ENCODE assay signal across 8 cellular contexts in the genomic region with DNA sequence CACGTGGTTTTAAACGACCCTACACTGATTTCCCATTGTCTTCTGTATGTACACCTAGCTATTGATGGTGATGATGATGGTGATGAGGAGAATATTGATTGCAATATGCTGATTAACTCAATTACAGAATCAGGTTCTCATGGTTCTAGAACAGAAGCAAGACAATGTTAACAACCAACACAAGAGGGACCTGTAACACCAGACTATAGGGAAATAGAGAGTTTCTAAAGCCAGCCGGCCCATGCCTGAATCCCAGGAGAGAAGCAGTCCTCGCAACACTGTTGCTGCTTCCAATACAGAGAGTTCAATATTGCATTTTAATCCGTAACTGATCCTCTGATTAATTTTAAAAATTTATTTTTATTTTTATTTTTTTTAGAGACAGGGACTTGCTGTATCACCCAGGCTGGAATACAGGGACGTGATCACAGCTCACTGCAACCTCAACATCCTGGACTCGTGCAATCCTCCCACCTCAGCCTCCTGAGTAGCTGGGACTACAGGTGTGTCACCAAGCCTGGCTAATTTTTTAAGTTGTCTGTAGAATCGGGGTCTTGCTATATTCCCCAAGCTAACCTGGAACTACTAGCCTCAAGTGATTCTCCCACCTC. TPM values are rescaled to one million over a fixed set of nuclear protein-coding genes. Genes with fewer than 3 reads are reported as not detected.
DNase-seq lines count a peak whose midpoint lies in the region; ATAC-seq lines count a peak whose summit lies in the region.

No MANE protein-coding gene starts in this region.

- no peaks in the 10 kb centered on the region for H3K9me3 Mint-ChIP-seq in activated naive CD8-positive, alpha-beta T cell treated with anti-CD3 and anti-CD28 coated beads, Interleukin-2, amount 50 U/mL, for 24 hours
- H3K9me3 Mint-ChIP-seq in T-helper 2 cell treated with Interferon-gamma antibody and Interleukin-4, amounts not matched to agents 5 μg/mL and 100 μg/mL, for 36 hours: no peaks in the 10 kb centered on the region

- intact Hi-C loops in right cardiac atrium (cut with DNase I): loop anchor here (2.0 to 10.0 kb wide), 4 partner anchors 147 to 219 kb away; no protein-coding TSS in a partner anchor

- H3K4me1 Mint-ChIP-seq in activated naive CD8-positive, alpha-beta T cell treated with anti-CD3 and anti-CD28 coated beads, Interleukin-2, amount 50 U/mL, for 24 hours: peaks cover 17% of the 10 kb centered on the region
- H3K4me1 Mint-ChIP-seq in T-helper 2 cell treated with Interferon-gamma antibody and Interleukin-4, amounts not matched to agents 5 μg/mL and 100 μg/mL, for 36 hours (ENCODE audit: low read depth): peaks cover 7% of the 10 kb centered on the region

- peak; percentile 19 for DNase-seq in stimulated activated CD4-positive, alpha-beta T cell treated with anti-CD3 and anti-CD28 coated beads, Interleukin-15, amount 100 ng/mL, for 24 hours
- DNase-seq in stimulated activated CD4-positive, alpha-beta T cell treated with anti-CD3 and anti-CD28 coated beads, Interleukin-4, amount 100 ng/mL, for 1 hour: no peak
- peak; percentile 11 for DNase-seq in NCI-H2029 treated with DMSO at 0.1 percent for 48 hours (lab: John Stamatoyannopoulos, UW)
- DNase-seq in activated naive CD8-positive, alpha-beta T cell treated with anti-CD3 and anti-CD28 coated beads, Interleukin-2, amount 50 U/mL, for 24 hours: no peak
- peak in 2 of 3 donors; percentile 21 to 46 for DNase-seq in right cardiac atrium
- DNase-seq in stromal cell of bone marrow (ENCODE audit: low read depth): peak; percentile 54
- no peak for DNase-seq in T-helper 2 cell treated with Interferon-gamma antibody and Interleukin-4, amounts not matched to agents 5 μg/mL and 100 μg/mL, for 36 hours (ENCODE audit: low spot score)

- H3K9me3 ChIP-seq in right cardiac atrium (ENCODE audit: control insufficient read depth, low read length): no peaks in the 10 kb centered on the region

- WGBS in right cardiac atrium: 45% methylated on average over 8 of the region's 8 CpGs

- ATAC-seq in activated naive CD8-positive, alpha-beta T cell treated with anti-CD3 and anti-CD28 coated beads, Interleukin-2, amount 50 U/mL, for 24 hours: peak; percentile 44
- ATAC-seq in right cardiac atrium (peak; percentile 66 to 77), GM18502 (IDR thresholded peaks at IDR 0.05; ENCODE audit: poor library complexity, unreplicated experiment) (no peak)

- no peak overlapping the region for H3K4me3 ChIP-seq in right cardiac atrium (ENCODE audit: low read length)

- no peaks in the 10 kb centered on the region for H3K27me3 Mint-ChIP-seq in activated naive CD8-positive, alpha-beta T cell treated with anti-CD3 and anti-CD28 coated beads, Interleukin-2, amount 50 U/mL, for 24 hours
- peaks cover 8% of the 10 kb centered on the region for H3K27me3 Mint-ChIP-seq in T-helper 2 cell treated with Interferon-gamma antibody and Interleukin-4, amounts not matched to agents 5 μg/mL and 100 μg/mL, for 36 hours (ENCODE audit: low read depth)

- H3K27me3 ChIP-seq in right cardiac atrium (ENCODE audit: control insufficient read depth, insufficient read depth): no peaks in the 10 kb centered on the region

- no peak overlapping the region for H3K27ac ChIP-seq in right cardiac atrium (ENCODE audit: low read length)

- no peaks in the 10 kb centered on the region for H3K4me1 ChIP-seq in right cardiac atrium (ENCODE audit: control insufficient read depth, insufficient read depth, low read length)

- peak overlapping the region; percentile 14 for H3K27ac Mint-ChIP-seq in activated naive CD8-positive, alpha-beta T cell treated with anti-CD3 and anti-CD28 coated beads, Interleukin-2, amount 50 U/mL, for 24 hours
- H3K27ac Mint-ChIP-seq in T-helper 2 cell treated with Interferon-gamma antibody and Interleukin-4, amounts not matched to agents 5 μg/mL and 100 μg/mL, for 36 hours: no peak overlapping the region

- no peak overlapping the region for H3K4me3 Mint-ChIP-seq in activated naive CD8-positive, alpha-beta T cell treated with anti-CD3 and anti-CD28 coated beads, Interleukin-2, amount 50 U/mL, for 24 hours
- no peak overlapping the region for H3K4me3 Mint-ChIP-seq in T-helper 2 cell treated with Interferon-gamma antibody and Interleukin-4, amounts not matched to agents 5 μg/mL and 100 μg/mL, for 36 hours

- no peaks in the 10 kb centered on the region for H3K36me3 Mint-ChIP-seq in activated naive CD8-positive, alpha-beta T cell treated with anti-CD3 and anti-CD28 coated beads, Interleukin-2, amount 50 U/mL, for 24 hours (ENCODE audit: low read depth)
- H3K36me3 Mint-ChIP-seq in T-helper 2 cell treated with Interferon-gamma antibody and Interleukin-4, amounts not matched to agents 5 μg/mL and 100 μg/mL, for 36 hours (ENCODE audit: low read depth): no peaks in the 10 kb centered on the region

RNA-seq across cellular contexts. Expression of a gene that starts 22.2 kb away (rescaled TPM):
- 1 to 10 TPM; 1.5 to 2.5 (median 1.6) TPM for total RNA-seq in right cardiac atrium
- polyA plus RNA-seq in right cardiac atrium: 0.34 TPM

Comparison
In these comparisons a context has a peak if more than half of its experiments do, and no peak if none do; other contexts are left out.
1. DNase-seq: peak in stimulated activated CD4-positive, alpha-beta T cell treated with anti-CD3 and anti-CD28 coated beads, Interleukin-15, amount 100 ng/mL, for 24 hours (single experiment), NCI-H2029 treated with DMSO at 0.1 percent for 48 hours (single experiment), right cardiac atrium (2 of 3) and stromal cell of bone marrow (single experiment); none in stimulated activated CD4-positive, alpha-beta T cell treated with anti-CD3 and anti-CD28 coated beads, Interleukin-4, amount 100 ng/mL, for 1 hour (single experiment), activated naive CD8-positive, alpha-beta T cell treated with anti-CD3 and anti-CD28 coated beads, Interleukin-2, amount 50 U/mL, for 24 hours (single experiment) and T-helper 2 cell treated with Interferon-gamma antibody and Interleukin-4, amounts not matched to agents 5 μg/mL and 100 μg/mL, for 36 hours (single experiment).